ENCODE assay signal across 1 cellular context in genomic region chr12:88805286-88805685, GRCh38.
TF ChIP-seq lines count a peak whose summit lies in the region.

No MANE protein-coding gene starts in this region.

TF ChIP-seq in GM23338, 12 proteins besides CTCF, POLR2A, EP300 and RAD21 (continued from another document):
- TF ChIP-seq ZNF462 (CRISPR knock-in tag; IDR thresholded peaks at IDR 0.05), result no peak
TF ChIP-seq in GM23338: peak in this region for 0.
